Comparison of ENCODE assay signal across 15 cellular contexts in genomic region chr2:196177124-196177523, GRCh38. TPM values are rescaled to one million over a fixed set of nuclear protein-coding genes. Genes with fewer than 3 reads are reported as not detected.
DNase-seq lines count a peak whose midpoint lies in the region; ATAC-seq and TF ChIP-seq lines count a peak whose summit lies in the region.
"Had no signal": no experiment of that assay in that cellular context is flagged by ENCODE, and none has a peak within 500 bp of the region (broad histone marks: within the 10 kb centered on the region; RNA-seq: fewer than 3 reads in every experiment).

No MANE protein-coding gene starts in this region.

- peaks cover 78% of the 10 kb centered on the region for H3K4me1 ChIP-seq in OCI-LY7 (ENCODE audit: insufficient read depth, low read length, poor library complexity, severe bottlenecking)

- no peaks in the 10 kb centered on the region for H3K9me2 ChIP-seq in OCI-LY7 (ENCODE audit: insufficient read depth, low read length)

- H3K27ac ChIP-seq in OCI-LY7 (ENCODE audit: low read depth, low read length, poor library complexity, severe bottlenecking) = peak overlapping the region; percentile 99
- H3K27ac ChIP-seq: ovary had no signal

- H3K79me2 ChIP-seq in OCI-LY7 (ENCODE audit: insufficient read depth, low read depth, low read length) = peaks cover 50% of the 10 kb centered on the region

- no peaks in the 10 kb centered on the region for H3K27me3 Mint-ChIP-seq in activated T-cell treated with anti-CD3 and anti-CD28 coated beads, Interleukin-2, amount 50 U/mL, for 24 hours
- H3K27me3 Mint-ChIP-seq in activated naive CD8-positive, alpha-beta T cell treated with anti-CD3 and anti-CD28 coated beads, Interleukin-2, amount 50 U/mL, for 24 hours = no peaks in the 10 kb centered on the region
- H3K27me3 Mint-ChIP-seq in stimulated activated naive B cell treated with anti-CD40 and anti-IgM and Interleukin-4, amounts not matched to agents 10 μg/mL and 1 μg/mL and 100 μg/mL, for 72 hours = no peaks in the 10 kb centered on the region

- H3K4me1 Mint-ChIP-seq in activated T-cell treated with anti-CD3 and anti-CD28 coated beads, Interleukin-2, amount 50 U/mL, for 24 hours (ENCODE audit: low read depth) = peaks cover 89% of the 10 kb centered on the region
- H3K4me1 Mint-ChIP-seq in activated naive CD8-positive, alpha-beta T cell treated with anti-CD3 and anti-CD28 coated beads, Interleukin-2, amount 50 U/mL, for 24 hours = peaks cover 90% of the 10 kb centered on the region
- peaks cover 54 to 90% of the 10 kb centered on the region in 2 donors for H3K4me1 Mint-ChIP-seq in stimulated activated naive B cell treated with anti-CD40 and anti-IgM and Interleukin-4, amounts not matched to agents 10 μg/mL and 1 μg/mL and 100 μg/mL, for 72 hours

- H3K4me2 ChIP-seq in OCI-LY7 (ENCODE audit: low read length) = peak overlapping the region; percentile 89

- DNase-seq in activated T-cell treated with anti-CD3 and anti-CD28 coated beads, Interleukin-2, amount 50 U/mL, for 24 hours = no peak
- DNase-seq in activated T-cell treated with anti-CD3 and anti-CD28 coated beads, Interleukin-2, amount 50 U/mL, for 48 hours = no peak
- DNase-seq in OCI-LY7 (ENCODE audit: low spot score) = peak; percentile 53
- no peak for DNase-seq in activated naive CD8-positive, alpha-beta T cell treated with anti-CD3 and anti-CD28 coated beads, Interleukin-2, amount 50 U/mL, for 24 hours
- DNase-seq in stimulated activated naive B cell treated with anti-CD40 and anti-IgM and Interleukin-4, amounts not matched to agents 10 μg/mL and 1 μg/mL and 100 μg/mL, for 72 hours = no peak
- DNase-seq in stimulated activated naive CD4-positive, alpha-beta T cell (lab: John Stamatoyannopoulos, UW) = no peak
- no peak for DNase-seq in KG1 (lab: John Stamatoyannopoulos, UW)
- DNase-seq: NCI-H146; NCI-H510A treated with DMSO at 0.1 percent for 48 hours; ovary; RPMI8226; stimulated activated CD4-positive, alpha-beta T cell treated with anti-CD3 and anti-CD28 coated beads, Interleukin-12 subunit alpha, Interleukin-12 subunit beta, amount 100 ng/mL, for 4 hours had no signal

- H3K27ac Mint-ChIP-seq in activated T-cell treated with anti-CD3 and anti-CD28 coated beads, Interleukin-2, amount 50 U/mL, for 24 hours = peak overlapping the region; percentile 97
- peak overlapping the region; percentile 96 for H3K27ac Mint-ChIP-seq in activated naive CD8-positive, alpha-beta T cell treated with anti-CD3 and anti-CD28 coated beads, Interleukin-2, amount 50 U/mL, for 24 hours
- peak overlapping the region; percentile 92 for H3K27ac Mint-ChIP-seq in stimulated activated naive B cell treated with anti-CD40 and anti-IgM and Interleukin-4, amounts not matched to agents 10 μg/mL and 1 μg/mL and 100 μg/mL, for 72 hours
- H3K27ac Mint-ChIP-seq: mesothelial cell of epicardium, type B pancreatic cell had no signal

- peak overlapping the region; percentile 62 for H3K4me3 ChIP-seq in OCI-LY7 (ENCODE audit: low read depth, low read length, poor library complexity, severe bottlenecking)
- H3K4me3 ChIP-seq: ovary had no signal

- H3K4me3 Mint-ChIP-seq in activated T-cell treated with anti-CD3 and anti-CD28 coated beads, Interleukin-2, amount 50 U/mL, for 24 hours = peak overlapping the region; percentile 78
- H3K4me3 Mint-ChIP-seq in activated naive CD8-positive, alpha-beta T cell treated with anti-CD3 and anti-CD28 coated beads, Interleukin-2, amount 50 U/mL, for 24 hours = peak overlapping the region; percentile 78
- H3K4me3 Mint-ChIP-seq in stimulated activated naive B cell treated with anti-CD40 and anti-IgM and Interleukin-4, amounts not matched to agents 10 μg/mL and 1 μg/mL and 100 μg/mL, for 72 hours = peak overlapping the region; percentile 52 to 66
- H3K4me3 Mint-ChIP-seq: mesothelial cell of epicardium, type B pancreatic cell had no signal

- POLR2A ChIA-PET in OCI-LY7 (lab: Charles Lee) = interaction anchor here (0.6 to 10.6 kb wide), 28 partner anchors 8 to 958 kb away, joined by 3 to 226 read pairs (median 8); no protein-coding TSS in a partner anchor

- H2AFZ ChIP-seq in OCI-LY7 (ENCODE audit: low read length) = peak overlapping the region; percentile 59; the same call in 1 of the 2 replicates

- intact Hi-C loops in OCI-LY7 (cut with micrococcal nuclease; ENCODE audit: unreplicated experiment) = loop anchor here (5.0 to 10.0 kb wide), 3 partner anchors 615 to 1118 kb away; no protein-coding TSS in a partner anchor

- ATAC-seq in activated naive CD8-positive, alpha-beta T cell treated with anti-CD3 and anti-CD28 coated beads, Interleukin-2, amount 50 U/mL, for 24 hours = no peak
- no peak for ATAC-seq in stimulated activated naive B cell treated with anti-CD40 and anti-IgM and Interleukin-4, amounts not matched to agents 10 μg/mL and 1 μg/mL and 100 μg/mL, for 72 hours (replicated peaks)
- no peak for ATAC-seq in HG02763 (IDR thresholded peaks at IDR 0.05; ENCODE audit: unreplicated experiment)

- H4K20me1 ChIP-seq in OCI-LY7 (ENCODE audit: insufficient read depth, low read length) = no peaks in the 10 kb centered on the region; the same call in 1 of the 2 replicates

- H3K9me3 Mint-ChIP-seq in activated T-cell treated with anti-CD3 and anti-CD28 coated beads, Interleukin-2, amount 50 U/mL, for 24 hours = no peaks in the 10 kb centered on the region
- no peaks in the 10 kb centered on the region for H3K9me3 Mint-ChIP-seq in activated naive CD8-positive, alpha-beta T cell treated with anti-CD3 and anti-CD28 coated beads, Interleukin-2, amount 50 U/mL, for 24 hours
- H3K9me3 Mint-ChIP-seq in stimulated activated naive B cell treated with anti-CD40 and anti-IgM and Interleukin-4, amounts not matched to agents 10 μg/mL and 1 μg/mL and 100 μg/mL, for 72 hours = no peaks in the 10 kb centered on the region
- H3K9me3 Mint-ChIP-seq: mesothelial cell of epicardium had no signal

- CTCF ChIA-PET in OCI-LY7 (lab: Charles Lee; ENCODE audit: unreplicated experiment) = interaction anchor here (0.9 to 3.7 kb wide), 7 partner anchors 28 to 98 kb away, joined by 3 to 23 read pairs (median 4); no protein-coding TSS in a partner anchor

- no TSS peak for BruUV-seq in OCI-LY7 (replicated peaks; lab: Mats Ljungman, UMichigan)

- H3K9me3 ChIP-seq in OCI-LY7 (ENCODE audit: low read length) = no peaks in the 10 kb centered on the region
- H3K9me3 ChIP-seq: ovary had no signal

- no peak for TF ChIP-seq CTCF in OCI-LY7 (conservative IDR thresholded peaks at IDR 0.05; ENCODE audit: low read length)

- H3K36me3 Mint-ChIP-seq in activated T-cell treated with anti-CD3 and anti-CD28 coated beads, Interleukin-2, amount 50 U/mL, for 24 hours (ENCODE audit: low read depth) = no peaks in the 10 kb centered on the region
- H3K36me3 Mint-ChIP-seq in activated naive CD8-positive, alpha-beta T cell treated with anti-CD3 and anti-CD28 coated beads, Interleukin-2, amount 50 U/mL, for 24 hours (ENCODE audit: low read depth) = no peaks in the 10 kb centered on the region
- H3K36me3 Mint-ChIP-seq in stimulated activated naive B cell treated with anti-CD40 and anti-IgM and Interleukin-4, amounts not matched to agents 10 μg/mL and 1 μg/mL and 100 μg/mL, for 72 hours = peaks cover 3 to 6% of the 10 kb centered on the region in 2 donors
- H3K36me3 Mint-ChIP-seq: mesothelial cell of epicardium, type B pancreatic cell had no signal

- peaks cover 31% of the 10 kb centered on the region for H3K36me3 ChIP-seq in OCI-LY7 (ENCODE audit: insufficient read depth, low read length)
- H3K36me3 ChIP-seq: ovary had no signal

RNA-seq across cellular contexts. Expression of gene STK17B, which starts 5.7 kb away (rescaled TPM):
- 87.4 and 95.0 TPM in 2 replicates for total RNA-seq in OCI-LY7 (2014; rRNA removed; shearing (Covaris generic))
- total RNA-seq in OCI-LY7 (2022) = 148 and 182 TPM in 2 replicates
